In genomic region chr6:116507324-116507723, GRCh38 we compare ENCODE assay signal across 21 cellular contexts. TPM values are rescaled to one million over a fixed set of nuclear protein-coding genes. Genes with fewer than 3 reads are reported as not detected.
DNase-seq lines count a peak whose midpoint lies in the region; ATAC-seq, FAIRE-seq and TF ChIP-seq lines count a peak whose summit lies in the region.
"Had no signal": no experiment of that assay in that cellular context is flagged by ENCODE, and none has a peak within 500 bp of the region (broad histone marks: within the 10 kb centered on the region; RNA-seq: fewer than 3 reads in every experiment).

No MANE protein-coding gene starts in this region.

- TF ChIP-seq CTCF in bronchial epithelial cell (IDR thresholded peaks at IDR 0.05; ENCODE audit: insufficient read depth, low read length, severe bottlenecking) (no peak), foreskin fibroblast (IDR thresholded peaks at IDR 0.05; ENCODE audit: low read depth, low read length) (no peak), ovary (IDR thresholded peaks at IDR 0.05) (no peak), nephron progenitor cell (IDR thresholded peaks at IDR 0.05) (no peak)

- no peak for ATAC-seq in GM21619 (IDR thresholded peaks at IDR 0.05; ENCODE audit: unreplicated experiment)
- ATAC-seq: Panc1, SK-N-SH treated with all-trans-retinoic acid at 6 μM for 48 hours had no signal

- H3K27me3 ChIP-seq in bronchial epithelial cell (ENCODE audit: control insufficient read depth, insufficient read depth, low read length), result no peaks in the 10 kb centered on the region
- H3K27me3 ChIP-seq in ovary, result no peaks in the 10 kb centered on the region

- no peaks in the 10 kb centered on the region for H3K4me1 Mint-ChIP-seq in nephron progenitor cell

- peaks cover 7% of the 10 kb centered on the region for H3K27me3 Mint-ChIP-seq in nephron progenitor cell (ENCODE audit: low read depth, poor library complexity)

- DNase-seq in EH (ENCODE audit: low read depth), result peak; percentile 21
- peak; percentile 35 for DNase-seq in RKO (ENCODE audit: low spot score)
- DNase-seq in bronchial epithelial cell (ENCODE audit: low read depth), result peak; percentile 69
- DNase-seq in foreskin fibroblast, result peak; percentile 69 to 78
- DNase-seq in ovary, result no peak
- DNase-seq in nephron progenitor cell, result no peak
- DNase-seq in NCI-H226, result no peak
- DNase-seq: C1 segment of cervical spinal cord, KG1, NCI-H1048, NCI-H1436 treated with DMSO at 0.1 percent for 48 hours, NCI-H2029 treated with DMSO at 0.1 percent for 48 hours, NCI-H510A, SHP77 treated with DMSO at 0.1 percent for 48 hours had no signal

- H3K4me3 Mint-ChIP-seq in nephron progenitor cell, result no peak overlapping the region

- H3K9me3 Mint-ChIP-seq in nephron progenitor cell, result peaks cover 56% of the 10 kb centered on the region

- no peak for FAIRE-seq in bronchial epithelial cell (lab: Jason Lieb, UNC)
- FAIRE-seq: A204.1 had no signal

- TF ChIP-seq POLR2A in ovary (IDR thresholded peaks at IDR 0.05), result no peak

- intact Hi-C loops in ovary (cut with DNase I), result no loop called here

- no peak overlapping the region for H3K27ac ChIP-seq in ovary

- WGBS in ovary, 3 donors, result 86 to 91% (median 88%) methylated on average over 3 of the region's 3 CpGs

- no peak for TF ChIP-seq EP300 in ovary (IDR thresholded peaks at IDR 0.05)

- H3K4me3 ChIP-seq in bronchial epithelial cell (ENCODE audit: low read depth, low read length) (no peak overlapping the region), foreskin fibroblast (ENCODE audit: low read depth in 1 of 2, low read length in 2 of 2) (no peak overlapping the region), ovary (no peak overlapping the region)
- H3K4me3 ChIP-seq: HAP-1 had no signal

- H3K36me3 Mint-ChIP-seq in nephron progenitor cell (ENCODE audit: low read depth), result no peaks in the 10 kb centered on the region

- H3K27ac Mint-ChIP-seq in nephron progenitor cell, result no peak overlapping the region

- H3K4me1 ChIP-seq in ovary (ENCODE audit: insufficient read depth), result no peaks in the 10 kb centered on the region

- no peaks in the 10 kb centered on the region for H3K36me3 ChIP-seq in bronchial epithelial cell (ENCODE audit: control insufficient read depth, insufficient read depth, low read length)
- no peaks in the 10 kb centered on the region for H3K36me3 ChIP-seq in ovary
- H3K36me3 ChIP-seq: HAP-1 had no signal

- no peaks in the 10 kb centered on the region for H3K9me3 ChIP-seq in ovary
- H3K9me3 ChIP-seq: HAP-1 had no signal

RNA-seq across cellular contexts. Expression of gene CALHM5, which starts 4.1 kb away (rescaled TPM):
- under 0.01 TPM in 1 of 2 replicates, not detected in the other for total RNA-seq in bronchial epithelial cell
- 1 to 10 TPM in 2 of 7 donors, under 1 TPM in 5; 0.20 to 1.2 (median 0.68) TPM for total RNA-seq in ovary
- polyA plus RNA-seq in ovary, result 1 to 10 TPM in 1 of 2 donors, under 1 TPM in 1; 0.70 to 3.2 TPM

RNA-seq across cellular contexts. Expression of gene TRAPPC3L, which starts 38.2 kb away (rescaled TPM):
- total RNA-seq in bronchial epithelial cell, result not detected in 2 replicates
- total RNA-seq in ovary, result under 1 TPM in 1 of 7 donors, not detected in 6; 0.10 TPM
- polyA plus RNA-seq in ovary, result under 1 TPM; 0.08 to 0.20 TPM
- total RNA-seq: Daoy had no signal

RNA-seq across cellular contexts. Expression of gene CALHM6, which starts 46.1 kb away (rescaled TPM):
- 0.64 and 0.79 TPM in 2 replicates for total RNA-seq in bronchial epithelial cell
- total RNA-seq in ovary, result 1 to 10 TPM; 1.6 to 8.5 (median 3.0) TPM
- polyA plus RNA-seq in ovary, result 10 to 100 TPM in 1 of 2 donors, 1 to 10 TPM in 1; 5.2 to 14.0 TPM

RNA-seq across cellular contexts. Expression of gene CALHM4, which starts 46.2 kb away (rescaled TPM):
- total RNA-seq in bronchial epithelial cell (under 0.01 TPM in 1 of 2 replicates, not detected in the other), ovary (not detected)
- polyA plus RNA-seq in ovary, result under 1 TPM in 1 of 2 donors, not detected in 1; 0.38 TPM
- total RNA-seq: Daoy, M059J had no signal

Comparison
In these comparisons a context has a peak if more than half of its experiments do, and no peak if none do; other contexts are left out.
1. DNase-seq: peak in EH (single experiment), RKO (single experiment), bronchial epithelial cell (single experiment) and foreskin fibroblast (2 of 2); none in ovary (0 of 5), nephron progenitor cell (single experiment) and NCI-H226 (single experiment).